32 cellular contexts compared by ENCODE assay signal in the genomic region with DNA sequence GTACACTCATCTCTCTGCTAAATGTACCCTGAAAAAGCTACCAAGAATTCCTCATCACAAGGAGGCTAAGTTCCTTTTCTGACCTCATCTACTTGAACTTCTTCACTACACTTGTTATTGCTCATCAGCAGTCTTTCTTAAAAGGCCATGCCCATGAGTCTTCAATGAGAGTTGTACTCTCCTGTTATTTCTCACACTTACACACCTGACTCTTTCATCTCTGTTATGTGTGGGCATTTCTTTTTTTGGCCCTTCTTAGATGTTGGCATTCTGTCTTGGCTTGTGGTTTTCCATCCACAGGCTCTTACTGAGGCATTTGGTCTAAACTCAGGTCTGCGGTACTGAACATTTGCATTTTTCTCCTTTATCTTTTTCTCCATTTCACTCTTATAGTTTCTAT. TPM values are rescaled to one million over a fixed set of nuclear protein-coding genes. Genes with fewer than 3 reads are reported as not detected.
A peak's percentile ranks its signal among the peaks of the same experiment; 100 is the strongest.
DNase-seq lines count a peak whose midpoint lies in the region; ATAC-seq, FAIRE-seq and TF ChIP-seq lines count a peak whose summit lies in the region.
"Had no signal": no experiment of that assay in that cellular context is flagged by ENCODE, and none has a peak within 500 bp of the region (broad histone marks: within the 10 kb centered on the region; RNA-seq: fewer than 3 reads in every experiment).

No MANE protein-coding gene starts in this region.

- H3K27ac Mint-ChIP-seq in activated CD8-positive, alpha-beta T cell treated with anti-CD3 and anti-CD28 coated beads for 36 hours: no peak overlapping the region
- H3K27ac Mint-ChIP-seq in activated CD8-positive, alpha-beta T cell treated with anti-CD3 and anti-CD28 coated beads, Interleukin-2, amount 10 ng/mL, durations not matched to agents 7 days and 5 days: no peak overlapping the region
- H3K27ac Mint-ChIP-seq: activated CD4-positive, alpha-beta T cell treated with anti-CD3 and anti-CD28 coated beads, Interleukin-2, amount 10 ng/mL, durations not matched to agents 7 days and 5 days; brain; CD4-positive, CD25-positive, alpha-beta regulatory T cell; nephron progenitor cell had no signal

- TF ChIP-seq EP300 in GM12878 (IDR thresholded peaks at IDR 0.05; ENCODE audit: borderline replicate concordance in 1 of 2, control insufficient read depth in 1 of 2, low read depth in 2 of 2, low read length in 2 of 2): no peak
- no peak for TF ChIP-seq EP300 in upper lobe of left lung (IDR thresholded peaks at IDR 0.05)

- CTCF ChIA-PET in activated CD8-positive, alpha-beta T cell treated with anti-CD3 and anti-CD28 coated beads for 36 hours (lab: Charles Lee): no interaction called here
- CTCF ChIA-PET in activated CD8-positive, alpha-beta T cell treated with anti-CD3 and anti-CD28 coated beads, Interleukin-2, amount 10 ng/mL, durations not matched to agents 7 days and 5 days (lab: Charles Lee): no interaction called here
- CTCF ChIA-PET in GM12878 (lab: Yijun Ruan, JAX): interaction anchor here (0.5 kb wide), 1 partner anchor 147 kb away, joined by 3 read pairs; no protein-coding TSS in a partner anchor

- no peak for TF ChIP-seq POLR2A in GM12878 (IDR thresholded peaks at IDR 0.05; ENCODE audit: low read depth, low read length)
- no peak for TF ChIP-seq POLR2A in upper lobe of left lung (IDR thresholded peaks at IDR 0.05)

- no peaks in the 10 kb centered on the region for H3K79me2 ChIP-seq in GM12878 (ENCODE audit: control insufficient read depth, insufficient read depth, low read length)

- H3K36me3 Mint-ChIP-seq in activated CD8-positive, alpha-beta T cell treated with anti-CD3 and anti-CD28 coated beads for 36 hours (ENCODE audit: low read depth): no peaks in the 10 kb centered on the region
- no peaks in the 10 kb centered on the region for H3K36me3 Mint-ChIP-seq in activated CD8-positive, alpha-beta T cell treated with anti-CD3 and anti-CD28 coated beads, Interleukin-2, amount 10 ng/mL, durations not matched to agents 7 days and 5 days (ENCODE audit: low read depth)
- H3K36me3 Mint-ChIP-seq: brain; CD4-positive, CD25-positive, alpha-beta regulatory T cell had no signal

- no peaks in the 10 kb centered on the region for H3K4me1 Mint-ChIP-seq in activated CD8-positive, alpha-beta T cell treated with anti-CD3 and anti-CD28 coated beads for 36 hours (ENCODE audit: low read depth)
- no peaks in the 10 kb centered on the region for H3K4me1 Mint-ChIP-seq in activated CD8-positive, alpha-beta T cell treated with anti-CD3 and anti-CD28 coated beads, Interleukin-2, amount 10 ng/mL, durations not matched to agents 7 days and 5 days (ENCODE audit: low read depth)
- H3K4me1 Mint-ChIP-seq: activated CD4-positive, alpha-beta T cell treated with anti-CD3 and anti-CD28 coated beads, Interleukin-2, amount 10 ng/mL, durations not matched to agents 7 days and 5 days; brain; CD4-positive, CD25-positive, alpha-beta regulatory T cell; nephron progenitor cell had no signal

- BruUV-seq in GM12878 (replicated peaks; lab: Mats Ljungman, UMichigan): no TSS peak

- H3K27me3 Mint-ChIP-seq in activated CD8-positive, alpha-beta T cell treated with anti-CD3 and anti-CD28 coated beads for 36 hours: peaks cover 14% of the 10 kb centered on the region
- H3K27me3 Mint-ChIP-seq in activated CD8-positive, alpha-beta T cell treated with anti-CD3 and anti-CD28 coated beads, Interleukin-2, amount 10 ng/mL, durations not matched to agents 7 days and 5 days (ENCODE audit: low read depth): peaks cover 10% of the 10 kb centered on the region
- H3K27me3 Mint-ChIP-seq: brain had no signal

- H3K9me3 Mint-ChIP-seq in activated CD8-positive, alpha-beta T cell treated with anti-CD3 and anti-CD28 coated beads for 36 hours: no peaks in the 10 kb centered on the region
- H3K9me3 Mint-ChIP-seq in activated CD8-positive, alpha-beta T cell treated with anti-CD3 and anti-CD28 coated beads, Interleukin-2, amount 10 ng/mL, durations not matched to agents 7 days and 5 days (ENCODE audit: insufficient read depth): no peaks in the 10 kb centered on the region
- H3K9me3 Mint-ChIP-seq: activated CD4-positive, alpha-beta T cell treated with anti-CD3 and anti-CD28 coated beads, Interleukin-2, amount 10 ng/mL, durations not matched to agents 7 days and 5 days; nephron progenitor cell had no signal

- H3K27me3 ChIP-seq in GM12878 (replicated peaks in 1 of 2; ENCODE audit: control insufficient read depth in 2 of 2, insufficient read depth in 2 of 2, low read length in 1 of 2) (peaks cover 0 to 6% of the 10 kb centered on the region in 2 experiments; a peak in 1 of 4 replicates), upper lobe of left lung (no peaks in the 10 kb centered on the region)
- H3K27me3 ChIP-seq: testis, uterus had no signal

- in situ Hi-C loops in GM12878 (cut with MboI): no loop called here

- ATAC-seq in activated CD8-positive, alpha-beta T cell treated with anti-CD3 and anti-CD28 coated beads for 36 hours: peak; percentile 91
- no peak for ATAC-seq in activated CD8-positive, alpha-beta T cell treated with anti-CD3 and anti-CD28 coated beads, Interleukin-2, amount 10 ng/mL, durations not matched to agents 7 days and 5 days
- peak; percentile 64 for ATAC-seq in GM18502 (IDR thresholded peaks at IDR 0.05; ENCODE audit: poor library complexity, unreplicated experiment)
- ATAC-seq in HG02973 (IDR thresholded peaks at IDR 0.05; ENCODE audit: unreplicated experiment): peak; percentile 56
- no peak for ATAC-seq in GM12878
- ATAC-seq in upper lobe of left lung (ENCODE audit: low FRiP score in 2 of 2): no peak
- ATAC-seq: left cardiac atrium had no signal

- RAD21 ChIA-PET in GM12878 (lab: Charles Lee; ENCODE audit: unreplicated experiment): no interaction called here

- no peak for FAIRE-seq in GM12878 (lab: Jason Lieb, UNC)
- FAIRE-seq: A204.1, D721Med had no signal

- WGBS in GM12878 (ENCODE audit: insufficient coverage, insufficient replicate concordance, low lambda C conversion rate, missing lambda C conversion rate): 0% methylated on average over 1 of the region's 1 CpG
- 78 to 100% methylated on average over 1 of the region's 1 CpG for WGBS in upper lobe of left lung, 2 donors

- POLR2A ChIA-PET in activated CD8-positive, alpha-beta T cell treated with anti-CD3 and anti-CD28 coated beads for 36 hours (lab: Charles Lee): interaction anchor here (1.4 kb wide), 1 partner anchor 12 kb away, joined by 3 read pairs; no protein-coding TSS in a partner anchor
- POLR2A ChIA-PET in activated CD8-positive, alpha-beta T cell treated with anti-CD3 and anti-CD28 coated beads, Interleukin-2, amount 10 ng/mL, durations not matched to agents 7 days and 5 days (lab: Charles Lee): no interaction called here
- POLR2A ChIA-PET in GM12878 (lab: Charles Lee): no interaction called here

- no peaks in the 10 kb centered on the region for H3K4me1 ChIP-seq in GM12878 (ENCODE audit: control insufficient read depth, insufficient read depth, low read length)
- H3K4me1 ChIP-seq in upper lobe of left lung: no peaks in the 10 kb centered on the region
- H3K4me1 ChIP-seq: testis, uterus had no signal

- H2AFZ ChIP-seq in GM12878 (ENCODE audit: control insufficient read depth, low read depth, low read length): no peak overlapping the region

- SMC1A ChIA-PET in GM12878 (lab: Charles Lee; ENCODE audit: uncharacterized antibody, unreplicated experiment): no interaction called here

- DNase-seq in activated CD8-positive, alpha-beta T cell treated with anti-CD3 and anti-CD28 coated beads for 36 hours: peak; percentile 45
- DNase-seq in activated CD8-positive, alpha-beta T cell treated with anti-CD3 and anti-CD28 coated beads, Interleukin-2, amount 10 ng/mL, durations not matched to agents 7 days and 5 days: no peak
- peak; percentile 7 for DNase-seq in GM12878 (ENCODE audit: low read depth, low spot score)
- no peak for DNase-seq in upper lobe of left lung
- no peak for DNase-seq in COR-L47 (lab: John Stamatoyannopoulos, UW)
- DNase-seq in NCI-H526 (lab: John Stamatoyannopoulos, UW): no peak
- DNase-seq: activated CD4-positive, alpha-beta T cell treated with anti-CD3 and anti-CD28 coated beads, Interleukin-2, amount 10 ng/mL, durations not matched to agents 7 days and 5 days; activated CD8-positive, alpha-beta memory T cell treated with anti-CD3 and anti-CD28 coated beads, Interleukin-2, amount 50 U/mL, for 4 hours; activated gamma-delta T cell; CD4-positive, CD25-positive, alpha-beta regulatory T cell; cerebellar nuclear complex; dorsolateral prefrontal cortex; hippocampal formation; left cardiac atrium; NCI-H1092 treated with DMSO at 0.1 percent for 48 hours; NCI-H187; NCI-H2171 treated with DMSO at 0.1 percent for 48 hours; NCI-H524; nephron progenitor cell; Right ventricle myocardium superior; stimulated activated naive CD4-positive, alpha-beta T cell; testis; uterus had no signal

- no peak for TF ChIP-seq CTCF in activated CD8-positive, alpha-beta T cell treated with anti-CD3 and anti-CD28 coated beads for 36 hours (IDR thresholded peaks at IDR 0.05)
- TF ChIP-seq CTCF in GM12878 (IDR thresholded peaks at IDR 0.05 in 2 of 3, conservative IDR thresholded peaks at IDR 0.05 in 1 of 3; ENCODE audit: control insufficient read depth in 2 of 3, extremely low read depth in 1 of 3, insufficient read depth in 1 of 3, low read depth in 3 of 3, low read length in 3 of 3) (no peak), upper lobe of left lung (IDR thresholded peaks at IDR 0.05) (no peak)

- intact Hi-C loops in activated CD8-positive, alpha-beta T cell treated with anti-CD3 and anti-CD28 coated beads for 36 hours (cut with micrococcal nuclease): no loop called here
- intact Hi-C loops in GM12878 (cut with micrococcal nuclease; ENCODE audit: unreplicated experiment): no loop called here

- H3K9ac ChIP-seq in GM12878 (ENCODE audit: control insufficient read depth, insufficient read depth, low read length): no peak overlapping the region

- no peaks in the 10 kb centered on the region for H3K9me3 ChIP-seq in GM12878 (replicated peaks; ENCODE audit: control insufficient read depth, insufficient read depth, low read length)
- no peaks in the 10 kb centered on the region for H3K9me3 ChIP-seq in upper lobe of left lung
- H3K9me3 ChIP-seq: testis, uterus had no signal

- H3K36me3 ChIP-seq in GM12878 (ENCODE audit: control insufficient read depth in 2 of 2, insufficient read depth in 2 of 2, low read length in 1 of 2): no peaks in the 10 kb centered on the region
- no peaks in the 10 kb centered on the region for H3K36me3 ChIP-seq in upper lobe of left lung
- H3K36me3 ChIP-seq: uterus had no signal

- H3K27ac ChIP-seq in GM12878 (ENCODE audit: control insufficient read depth, insufficient read depth): no peak overlapping the region
- H3K27ac ChIP-seq in upper lobe of left lung: no peak overlapping the region
- H3K27ac ChIP-seq: dorsolateral prefrontal cortex, testis, uterus had no signal

- H4K20me1 ChIP-seq in GM12878 (ENCODE audit: control insufficient read depth, insufficient read depth): no peaks in the 10 kb centered on the region

- TF ChIP-seq RAD21 in GM12878 (IDR thresholded peaks at IDR 0.05; ENCODE audit: insufficient read depth, low read depth, low read length): no peak

- no peak overlapping the region for H3K4me2 ChIP-seq in GM12878 (ENCODE audit: control insufficient read depth, insufficient read depth)

- no peak overlapping the region for H3K4me3 Mint-ChIP-seq in activated CD8-positive, alpha-beta T cell treated with anti-CD3 and anti-CD28 coated beads for 36 hours
- no peak overlapping the region for H3K4me3 Mint-ChIP-seq in activated CD8-positive, alpha-beta T cell treated with anti-CD3 and anti-CD28 coated beads, Interleukin-2, amount 10 ng/mL, durations not matched to agents 7 days and 5 days
- H3K4me3 Mint-ChIP-seq: activated CD4-positive, alpha-beta T cell treated with anti-CD3 and anti-CD28 coated beads, Interleukin-2, amount 10 ng/mL, durations not matched to agents 7 days and 5 days; brain; CD4-positive, CD25-positive, alpha-beta regulatory T cell; nephron progenitor cell had no signal

- H3K4me3 ChIP-seq in GM12878 (no peak overlapping the region), upper lobe of left lung (no peak overlapping the region)
- H3K4me3 ChIP-seq: dorsolateral prefrontal cortex, testis, uterus had no signal

RNA-seq across cellular contexts. Expression of a gene that starts 10.7 kb away (rescaled TPM):
- total RNA-seq in activated CD8-positive, alpha-beta T cell treated with anti-CD3 and anti-CD28 coated beads for 36 hours: not detected
- not detected for total RNA-seq in activated CD8-positive, alpha-beta T cell treated with anti-CD3 and anti-CD28 coated beads, Interleukin-2, amount 10 ng/mL, durations not matched to agents 7 days and 5 days
- not detected in 2 replicates for total RNA-seq in GM12878 (2013; cell fraction: nucleolus; rRNA removed)
- not detected in 2 replicates for total RNA-seq in GM12878 (2014; rRNA removed)
- not detected in 2 replicates for total RNA-seq in GM12878 (2014; rRNA removed; fragmentation: Illumina TruSeq; extraction: Trizol)
- not detected in 2 replicates for total RNA-seq in GM12878 (2021)
- not detected for polyA plus RNA-seq in GM12878 (2011; ENCODE audit: low read depth)
- not detected in 2 replicates for polyA plus RNA-seq in GM12878 (2011; rRNA removed)
- polyA plus RNA-seq in GM12878 (2011; cell fraction: cytosol; rRNA removed): not detected in 2 replicates
- not detected in 2 replicates for polyA plus RNA-seq in GM12878 (2011; cell fraction: nucleus; rRNA removed)
- polyA plus RNA-seq in GM12878 (2012): not detected in 2 replicates
- not detected in 2 replicates for polyA plus RNA-seq in GM12878 (2014; fragmentation: Illumina TruSeq; extraction: Trizol)
- not detected for polyA plus RNA-seq in GM12878 (2014; fragmentation: Nextera tagmentation; extraction: Ambion mirVana)
- not detected in 2 replicates for polyA plus RNA-seq in GM12878 (2014; rRNA removed)
- not detected for polyA plus RNA-seq in GM12878 (2016; fragmentation: Nextera tagmentation; extraction: Ambion mirVana)
- not detected in 2 replicates for polyA minus RNA-seq in GM12878 (2011; rRNA and poly(A)+ RNA removed)
- polyA minus RNA-seq in GM12878 (2011; cell fraction: cytosol; rRNA and poly(A)+ RNA removed): not detected in 2 replicates
- not detected in 2 replicates for polyA minus RNA-seq in GM12878 (2011; cell fraction: nucleus; rRNA and poly(A)+ RNA removed)
- not detected for total RNA-seq in upper lobe of left lung
- total RNA-seq: activated CD4-positive, alpha-beta T cell treated with anti-CD3 and anti-CD28 coated beads, Interleukin-2, amount 10 ng/mL, durations not matched to agents 7 days and 5 days; CD4-positive, CD25-positive, alpha-beta regulatory T cell; dorsolateral prefrontal cortex; HT1080; left cardiac atrium; lung microvascular endothelial cell; osteocyte; Right ventricle myocardium superior; skeletal muscle tissue; uterus had no signal
- polyA plus RNA-seq: CD4-positive, CD25-positive, alpha-beta regulatory T cell had no signal

RNA-seq across cellular contexts. Expression of a gene that starts 31.5 kb away (rescaled TPM):
- total RNA-seq in activated CD8-positive, alpha-beta T cell treated with anti-CD3 and anti-CD28 coated beads for 36 hours: not detected
- under 1 TPM; 0.21 to 0.55 TPM for total RNA-seq in activated CD8-positive, alpha-beta T cell treated with anti-CD3 and anti-CD28 coated beads, Interleukin-2, amount 10 ng/mL, durations not matched to agents 7 days and 5 days
- not detected in 2 replicates for total RNA-seq in GM12878 (2013; cell fraction: nucleolus; rRNA removed)
- total RNA-seq in GM12878 (2014; rRNA removed) (not detected in 2 replicates), GM12878 (2014; rRNA removed; fragmentation: Illumina TruSeq; extraction: Trizol) (not detected in 2 replicates), GM12878 (2021) (not detected in 2 replicates), upper lobe of left lung (under 1 TPM in 1 of 6 donors, not detected in 5; 0.40 TPM)
- not detected for polyA plus RNA-seq in GM12878 (2011; ENCODE audit: low read depth)
- polyA plus RNA-seq in GM12878 (2011; rRNA removed) (not detected in 2 replicates), GM12878 (2014; fragmentation: Illumina TruSeq; extraction: Trizol) (not detected in 2 replicates), GM12878 (2014; fragmentation: Nextera tagmentation; extraction: Ambion mirVana) (not detected), GM12878 (2014; rRNA removed) (not detected in 2 replicates), GM12878 (2016; fragmentation: Nextera tagmentation; extraction: Ambion mirVana) (not detected)
- not detected in 2 replicates for polyA plus RNA-seq in GM12878 (2011; cell fraction: cytosol; rRNA removed)
- polyA plus RNA-seq in GM12878 (2011; cell fraction: nucleus; rRNA removed): not detected in 2 replicates
- not detected in 2 replicates for polyA plus RNA-seq in GM12878 (2012)
- polyA minus RNA-seq in GM12878 (2011; rRNA and poly(A)+ RNA removed): not detected in 2 replicates
- polyA minus RNA-seq in GM12878 (2011; cell fraction: cytosol; rRNA and poly(A)+ RNA removed): not detected in 2 replicates
- not detected in 2 replicates for polyA minus RNA-seq in GM12878 (2011; cell fraction: nucleus; rRNA and poly(A)+ RNA removed)
- total RNA-seq: CD4-positive, CD25-positive, alpha-beta regulatory T cell; HT1080; left cardiac atrium; lung microvascular endothelial cell; osteocyte; Right ventricle myocardium superior; skeletal muscle tissue; uterus had no signal

Comparison
In these comparisons a context has a peak if more than half of its experiments do, and no peak if none do; other contexts are left out.
1. ATAC-seq: peak in activated CD8-positive, alpha-beta T cell treated with anti-CD3 and anti-CD28 coated beads for 36 hours (single experiment), GM18502 (single experiment) and HG02973 (single experiment); none in activated CD8-positive, alpha-beta T cell treated with anti-CD3 and anti-CD28 coated beads, Interleukin-2, amount 10 ng/mL, durations not matched to agents 7 days and 5 days (single experiment), GM12878 (single experiment) and upper lobe of left lung (0 of 2).
2. DNase-seq: peak in activated CD8-positive, alpha-beta T cell treated with anti-CD3 and anti-CD28 coated beads for 36 hours (single experiment) and GM12878 (single experiment); none in activated CD8-positive, alpha-beta T cell treated with anti-CD3 and anti-CD28 coated beads, Interleukin-2, amount 10 ng/mL, durations not matched to agents 7 days and 5 days (single experiment), upper lobe of left lung (0 of 2), COR-L47 (single experiment) and NCI-H526 (0 of 2).